Comparison of ENCODE assay signal across 37 cellular contexts in the genomic region with DNA sequence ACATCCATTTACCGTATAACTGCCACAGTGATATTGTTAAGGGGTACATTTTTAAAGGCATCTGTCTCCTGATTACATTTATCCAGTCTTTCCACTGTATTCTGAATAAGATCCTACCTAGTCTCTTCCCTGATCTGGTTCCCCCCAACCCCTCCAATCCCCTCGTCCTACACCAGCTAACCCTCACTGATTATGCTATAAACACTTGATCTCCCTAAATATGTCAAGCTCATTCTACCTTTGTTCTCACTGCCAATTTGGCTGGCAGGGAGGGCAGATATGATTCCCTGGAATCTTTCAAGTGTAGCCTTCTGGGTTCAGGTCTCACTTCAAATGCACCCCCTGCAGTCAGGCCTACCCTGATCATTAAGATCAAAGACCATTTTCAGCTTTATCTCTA.
"Had no signal": no experiment of that assay in that cellular context is flagged by ENCODE, and none has a peak within 500 bp of the region (broad histone marks: within the 10 kb centered on the region; RNA-seq: fewer than 3 reads in every experiment).

No MANE protein-coding gene starts in this region.

- H3K4me3 ChIP-seq: adrenal gland, body of pancreas, breast epithelium had no signal

- FAIRE-seq: astrocyte, TTC549 had no signal

- H3K36me3 ChIP-seq: adrenal gland, brain microvascular endothelial cell, breast epithelium had no signal

- H3K36me3 Mint-ChIP-seq: activated CD4-positive, alpha-beta memory T cell treated with anti-CD3 and anti-CD28 coated beads for 36 hours; activated naive CD4-positive, alpha-beta T cell treated with anti-CD3 and anti-CD28 coated beads, Interleukin-2, amount 50 U/mL, for 72 hours; activated naive CD8-positive, alpha-beta T cell treated with anti-CD3 and anti-CD28 coated beads for 36 hours had no signal

- H3K4me1 Mint-ChIP-seq: activated B cell treated with CpG ODN at 0.5 μM for 24 hours; activated CD4-positive, alpha-beta T cell treated with anti-CD3 and anti-CD28 coated beads, Interleukin-2, amount 10 ng/mL, durations not matched to agents 24 days and 14 days; activated naive CD8-positive, alpha-beta T cell treated with anti-CD3 and anti-CD28 coated beads for 36 hours; activated T-helper 17 cell treated with anti-CD3 and anti-CD28 coated beads, Interleukin-2, amount 50 U/mL, for 72 hours had no signal

- H3K4me1 ChIP-seq: adrenal gland, body of pancreas, breast epithelium had no signal

- H3K4me3 Mint-ChIP-seq: activated B cell treated with CpG ODN at 0.5 μM for 24 hours; activated CD4-positive, alpha-beta memory T cell treated with anti-CD3 and anti-CD28 coated beads for 36 hours; activated CD4-positive, alpha-beta T cell treated with anti-CD3 and anti-CD28 coated beads, Interleukin-2, amount 10 ng/mL, durations not matched to agents 24 days and 14 days; activated CD8-positive, alpha-beta T cell treated with anti-CD3 and anti-CD28 coated beads for 36 hours; activated naive CD4-positive, alpha-beta T cell treated with anti-CD3 and anti-CD28 coated beads for 36 hours; activated naive CD8-positive, alpha-beta T cell treated with anti-CD3 and anti-CD28 coated beads for 36 hours; activated T-cell treated with anti-CD3 and anti-CD28 coated beads, Interleukin-2, amount 50 U/mL, for 4 hours; activated T-cell treated with anti-CD3 and anti-CD28 coated beads, Interleukin-2, amount 50 U/mL, for 72 hours; activated T-helper 1 cell treated with anti-CD3 and anti-CD28 coated beads, Interleukin-12 subunit alpha, Interleukin-12 subunit beta, Interleukin-2, Interleukin-4 antibody, amounts not matched to agents 30 ng/mL and 10 ng/mL and 1 ng/mL, durations not matched to agents 14 hours and 24 hours and 36 hours; activated T-helper 17 cell treated with anti-CD3 and anti-CD28 coated beads, Interleukin-2, amount 50 U/mL, for 72 hours; T-helper 1 cell treated with Interleukin-12 subunit alpha and Interleukin-12 subunit beta and Interleukin-4 antibody, amounts not matched to agents 30 μg/mL and 1 μg/mL, for 36 hours; T-helper 2 cell treated with Interferon-gamma antibody and Interleukin-4, amounts not matched to agents 5 μg/mL and 100 μg/mL, for 36 hours had no signal

- H3K27ac Mint-ChIP-seq: activated B cell treated with CpG ODN at 0.5 μM for 24 hours; activated CD4-positive, alpha-beta memory T cell treated with anti-CD3 and anti-CD28 coated beads for 36 hours; activated CD4-positive, alpha-beta T cell treated with anti-CD3 and anti-CD28 coated beads, Interleukin-2, amount 10 ng/mL, durations not matched to agents 24 days and 14 days; activated CD8-positive, alpha-beta T cell treated with anti-CD3 and anti-CD28 coated beads for 36 hours; activated naive CD4-positive, alpha-beta T cell treated with anti-CD3 and anti-CD28 coated beads for 36 hours; activated naive CD4-positive, alpha-beta T cell treated with anti-CD3 and anti-CD28 coated beads, Interleukin-2, amount 50 U/mL, for 72 hours; activated naive CD8-positive, alpha-beta T cell treated with anti-CD3 and anti-CD28 coated beads for 36 hours; activated T-cell treated with anti-CD3 and anti-CD28 coated beads, Interleukin-2, amount 50 U/mL, for 72 hours; activated T-helper 1 cell treated with anti-CD3 and anti-CD28 coated beads, Interleukin-12 subunit alpha, Interleukin-12 subunit beta, Interleukin-2, Interleukin-4 antibody, amounts not matched to agents 30 ng/mL and 10 ng/mL and 1 ng/mL, durations not matched to agents 14 hours and 24 hours and 36 hours; activated T-helper 17 cell treated with anti-CD3 and anti-CD28 coated beads, Interleukin-2, amount 50 U/mL, for 72 hours; T-helper 1 cell treated with Interleukin-12 subunit alpha and Interleukin-12 subunit beta and Interleukin-4 antibody, amounts not matched to agents 30 μg/mL and 1 μg/mL, for 36 hours; T-helper 2 cell treated with Interferon-gamma antibody and Interleukin-4, amounts not matched to agents 5 μg/mL and 100 μg/mL, for 36 hours had no signal

- H3K9me3 Mint-ChIP-seq: activated CD4-positive, alpha-beta T cell treated with anti-CD3 and anti-CD28 coated beads, Interleukin-2, amount 10 ng/mL, durations not matched to agents 24 days and 14 days had no signal

- H3K27ac ChIP-seq: adrenal gland, body of pancreas, brain microvascular endothelial cell, breast epithelium, VCaP had no signal

- ATAC-seq: activated CD8-positive, alpha-beta T cell treated with anti-CD3 and anti-CD28 coated beads for 36 hours; activated naive CD4-positive, alpha-beta T cell treated with anti-CD3 and anti-CD28 coated beads, Interleukin-2, amount 50 U/mL, for 72 hours; activated T-cell treated with anti-CD3 and anti-CD28 coated beads, Interleukin-2, amount 50 U/mL, for 4 hours; activated T-cell treated with anti-CD3 and anti-CD28 coated beads, Interleukin-2, amount 50 U/mL, for 72 hours; activated T-helper 17 cell treated with anti-CD3 and anti-CD28 coated beads, Interleukin-2, amount 50 U/mL, for 72 hours; body of pancreas had no signal

- H3K27me3 Mint-ChIP-seq: activated B cell treated with CpG ODN at 0.5 μM for 24 hours; activated CD4-positive, alpha-beta memory T cell treated with anti-CD3 and anti-CD28 coated beads for 36 hours; activated CD4-positive, alpha-beta T cell treated with anti-CD3 and anti-CD28 coated beads, Interleukin-2, amount 10 ng/mL, durations not matched to agents 24 days and 14 days; activated CD8-positive, alpha-beta T cell treated with anti-CD3 and anti-CD28 coated beads for 36 hours; activated naive CD8-positive, alpha-beta T cell treated with anti-CD3 and anti-CD28 coated beads for 36 hours; activated T-helper 17 cell treated with anti-CD3 and anti-CD28 coated beads, Interleukin-2, amount 50 U/mL, for 72 hours had no signal

- H3K9me3 ChIP-seq: adrenal gland, body of pancreas, breast epithelium had no signal

- DNase-seq: activated B cell treated with CpG ODN at 0.5 μM for 24 hours; activated CD4-positive, alpha-beta memory T cell treated with anti-CD3 and anti-CD28 coated beads for 36 hours; activated CD4-positive, alpha-beta T cell treated with anti-CD3 and anti-CD28 coated beads for 4 hours; activated CD4-positive, alpha-beta T cell treated with anti-CD3 and anti-CD28 coated beads, Interleukin-2, amount 10 ng/mL, durations not matched to agents 24 days and 14 days; activated CD4-positive, alpha-beta T cell treated with anti-CD3 and anti-CD28 coated beads, Interleukin-2, amount 50 U/mL, for 1 hour; activated CD4-positive, alpha-beta T cell treated with anti-CD3 and anti-CD28 coated beads, Interleukin-2, amount 50 U/mL, for 4 hours; activated CD4-positive, CD25-positive, alpha-beta regulatory T cell treated with anti-CD3 and anti-CD28 coated beads, Interleukin-2, amount 50 U/mL, for 72 hours; activated CD8-positive, alpha-beta memory T cell treated with anti-CD3 and anti-CD28 coated beads, Interleukin-2, amount 50 U/mL, for 4 hours; activated CD8-positive, alpha-beta T cell treated with anti-CD3 and anti-CD28 coated beads for 36 hours; activated effector memory CD4-positive, alpha-beta T cell treated with anti-CD3 and anti-CD28 coated beads, Interleukin-2, amount 50 U/mL, for 16 hours; activated gamma-delta T cell treated with Interleukin-2 at 50 U/mL for 16 hours; activated naive CD4-positive, alpha-beta T cell; activated naive CD4-positive, alpha-beta T cell treated with anti-CD3 and anti-CD28 coated beads for 36 hours; activated naive CD4-positive, alpha-beta T cell treated with anti-CD3 and anti-CD28 coated beads, Interleukin-2, amount 50 U/mL, for 16 hours; activated naive CD8-positive, alpha-beta T cell treated with anti-CD3 and anti-CD28 coated beads for 36 hours; activated T-cell treated with anti-CD3 and anti-CD28 coated beads for 4 hours; activated T-cell treated with anti-CD3 and anti-CD28 coated beads, Interleukin-2, amount 50 U/mL, for 1 hour; activated T-cell treated with anti-CD3 and anti-CD28 coated beads, Interleukin-2, amount 50 U/mL, for 4 hours; activated T-cell treated with anti-CD3 and anti-CD28 coated beads, Interleukin-2, amount 50 U/mL, for 72 hours; adrenal gland; amniotic stem cell; aorta; body of pancreas; brain microvascular endothelial cell; central memory CD4-positive, alpha-beta T cell; T-helper 1 cell; T-helper 2 cell; T-helper 9 cell had no signal

- H3K27me3 ChIP-seq: adrenal gland, body of pancreas, brain microvascular endothelial cell, breast epithelium had no signal
